In the genomic region with DNA sequence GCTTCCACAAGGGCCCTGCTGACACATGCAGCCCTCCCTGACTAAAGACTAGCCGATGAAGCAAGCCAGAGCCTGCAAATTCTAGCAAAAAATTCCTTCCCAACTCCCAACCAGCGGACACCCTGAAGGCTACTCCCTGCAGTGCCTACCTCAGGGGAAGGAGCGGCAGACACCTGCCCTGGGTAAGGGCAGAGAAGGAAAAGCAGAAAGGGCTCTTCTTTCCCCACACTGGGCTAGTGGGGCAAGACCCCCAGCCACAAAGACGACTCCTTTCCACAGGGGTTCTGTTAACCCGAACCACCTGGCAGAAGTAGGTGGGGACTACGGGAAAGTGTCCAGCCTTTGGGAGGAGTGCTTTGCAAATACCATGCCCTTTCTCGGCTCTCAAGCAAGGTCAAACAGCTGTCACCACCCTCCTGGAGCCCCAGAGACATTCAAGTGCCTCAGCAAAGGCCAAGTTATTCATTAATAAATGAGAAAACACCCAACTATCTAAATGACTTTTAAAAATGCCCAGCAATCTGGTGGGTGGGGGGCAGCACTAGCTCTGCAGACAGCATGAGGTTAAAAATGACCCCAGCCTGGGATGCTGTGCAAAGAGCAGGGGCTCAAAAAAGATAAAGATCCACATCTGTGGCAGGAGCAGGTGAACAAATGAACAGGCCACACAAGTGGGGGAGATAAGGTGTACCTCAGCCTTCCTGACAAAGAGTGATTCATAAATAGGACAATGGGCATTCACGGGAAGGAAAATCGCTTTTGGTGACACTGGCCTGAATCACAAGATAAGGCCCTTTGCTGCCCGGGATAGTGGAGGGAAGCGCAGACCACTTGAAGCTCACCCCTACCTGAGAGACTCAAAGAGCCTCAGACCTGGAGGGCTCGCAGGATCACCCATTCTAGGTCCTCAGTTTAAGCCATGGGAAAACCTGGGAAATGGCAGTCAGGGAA, we compare ENCODE assay signal across 11 cellular contexts. TPM values are rescaled to one million over a fixed set of nuclear protein-coding genes. Genes with fewer than 3 reads are reported as not detected.
DNase-seq lines count a peak whose midpoint lies in the region; ATAC-seq and TF ChIP-seq lines count a peak whose summit lies in the region.
"Had no signal": no experiment of that assay in that cellular context is flagged by ENCODE, and none has a peak within 500 bp of the region (broad histone marks: within the 10 kb centered on the region; RNA-seq: fewer than 3 reads in every experiment).

No MANE protein-coding gene starts in this region.

- peaks cover 81% of the 10 kb centered on the region for H3K4me1 Mint-ChIP-seq in endodermal cell

- H3K27ac ChIP-seq in endodermal cell (ENCODE audit: low read depth, low read length): no peak overlapping the region
- H3K27ac ChIP-seq in WERI-Rb-1: no peak overlapping the region
- H3K27ac ChIP-seq: BLaER1 treated with 17β-estradiol and CSF1 and Interleukin-3, amounts not matched to agents 10 nM and 100 nM had no signal

- H3K4me3 ChIP-seq in endodermal cell (ENCODE audit: low read length): peak overlapping the region; percentile 29
- H3K4me3 ChIP-seq in mucosa of descending colon: no peak overlapping the region
- no peak overlapping the region for H3K4me3 ChIP-seq in WERI-Rb-1 (ENCODE audit: low read depth, low read length)
- H3K4me3 ChIP-seq: BLaER1 treated with 17β-estradiol and CSF1 and Interleukin-3, amounts not matched to agents 10 nM and 100 nM had no signal

- intact Hi-C loops in mucosa of descending colon (cut with DNase I, micrococcal nuclease): no loop called here

- H3K9ac ChIP-seq in endodermal cell (ENCODE audit: extremely low read depth, low read length, poor library complexity, severe bottlenecking): no peak overlapping the region
- H3K9ac ChIP-seq: BLaER1 treated with 17β-estradiol and CSF1 and Interleukin-3, amounts not matched to agents 10 nM and 100 nM had no signal

- no peak for TF ChIP-seq CTCF in endodermal cell (conservative IDR thresholded peaks at IDR 0.05)
- no peak for TF ChIP-seq CTCF in mucosa of descending colon (IDR thresholded peaks at IDR 0.05)
- TF ChIP-seq CTCF in WERI-Rb-1 (IDR thresholded peaks at IDR 0.05; ENCODE audit: low read depth, low read length): no peak

- ATAC-seq in HG03354 (IDR thresholded peaks at IDR 0.05; ENCODE audit: poor library complexity, severe bottlenecking, unreplicated experiment): peak; percentile 68
- ATAC-seq in mucosa of descending colon: peak; percentile 49
- no peak for ATAC-seq in HG03095 (IDR thresholded peaks at IDR 0.05; ENCODE audit: unreplicated experiment)
- ATAC-seq: activated T-cell treated with anti-CD3 and anti-CD28 coated beads, Interleukin-2, amount 50 U/mL, for 72 hours; stimulated activated naive CD8-positive, alpha-beta T cell treated with anti-CD3 and anti-CD28 coated beads, Interleukin-15, amount 100 ng/mL, for 72 hours had no signal

- H3K36me3 Mint-ChIP-seq in endodermal cell (ENCODE audit: low read depth): peaks cover 33% of the 10 kb centered on the region

- in situ Hi-C loops in ACHN (cut with HindIII; ENCODE audit: low pct_ligation_motif_present, low pct_unique_long_range_greater_than_20kb, low sequenced_read_pairs): no loop called here

- H3K9me3 ChIP-seq in endodermal cell (ENCODE audit: control insufficient read depth, low read length) (no peaks in the 10 kb centered on the region), mucosa of descending colon (no peaks in the 10 kb centered on the region), WERI-Rb-1 (ENCODE audit: severe bottlenecking) (no peaks in the 10 kb centered on the region)

- no peaks in the 10 kb centered on the region for H3K27me3 Mint-ChIP-seq in endodermal cell (ENCODE audit: insufficient read depth)
- H3K27me3 Mint-ChIP-seq: stimulated activated naive CD8-positive, alpha-beta T cell treated with anti-CD3 and anti-CD28 coated beads, Interleukin-15, amount 100 ng/mL, for 72 hours had no signal

- H3K27me3 ChIP-seq in endodermal cell (ENCODE audit: control insufficient read depth, insufficient read depth, low read length, poor library complexity, severe bottlenecking) (no peaks in the 10 kb centered on the region), WERI-Rb-1 (ENCODE audit: insufficient read depth, low read depth, severe bottlenecking) (no peaks in the 10 kb centered on the region)
- H3K27me3 ChIP-seq: BLaER1 treated with 17β-estradiol and CSF1 and Interleukin-3, amounts not matched to agents 10 nM and 100 nM had no signal

- H3K9me3 Mint-ChIP-seq in endodermal cell: no peaks in the 10 kb centered on the region
- H3K9me3 Mint-ChIP-seq: activated T-cell treated with anti-CD3 and anti-CD28 coated beads, Interleukin-2, amount 50 U/mL, for 72 hours; stimulated activated naive CD8-positive, alpha-beta T cell treated with anti-CD3 and anti-CD28 coated beads, Interleukin-15, amount 100 ng/mL, for 72 hours had no signal

- H3K4me1 ChIP-seq in endodermal cell (ENCODE audit: control insufficient read depth, insufficient read depth, low read length) (peaks cover 40% of the 10 kb centered on the region), mucosa of descending colon (ENCODE audit: low read depth) (peaks cover 63% of the 10 kb centered on the region)

- H3K36me3 ChIP-seq in endodermal cell (ENCODE audit: control insufficient read depth, insufficient read depth, low read length) (peaks cover 47% of the 10 kb centered on the region), mucosa of descending colon (ENCODE audit: low read depth) (no peaks in the 10 kb centered on the region), WERI-Rb-1 (peaks cover 39% of the 10 kb centered on the region)

- peak; percentile 24 for DNase-seq in ACHN
- no peak for DNase-seq in endodermal cell
- DNase-seq in mucosa of descending colon: peak; percentile 57 to 67 (median 64)
- no peak for DNase-seq in WERI-Rb-1
- no peak for DNase-seq in HCEC 1CT
- no peak for DNase-seq in NCI-H526 (lab: John Stamatoyannopoulos, UW)
- DNase-seq: activated T-cell treated with anti-CD3 and anti-CD28 coated beads, Interleukin-2, amount 50 U/mL, for 72 hours; stimulated activated naive CD8-positive, alpha-beta T cell treated with anti-CD3 and anti-CD28 coated beads, Interleukin-15, amount 100 ng/mL, for 72 hours had no signal

- H3K27ac Mint-ChIP-seq in endodermal cell: peak overlapping the region; percentile 79

- peak overlapping the region; percentile 25 for H3K4me3 Mint-ChIP-seq in endodermal cell
- H3K4me3 Mint-ChIP-seq: activated T-cell treated with anti-CD3 and anti-CD28 coated beads, Interleukin-2, amount 50 U/mL, for 72 hours; stimulated activated naive CD8-positive, alpha-beta T cell treated with anti-CD3 and anti-CD28 coated beads, Interleukin-15, amount 100 ng/mL, for 72 hours had no signal

- 90 to 94% methylated on average over 5 to 12 of the region's 12 CpGs for WGBS in endodermal cell (ENCODE audit: insufficient coverage in 1 of 2, insufficient read length in 1 of 2), 2 experiments

RNA-seq across cellular contexts. Expression of gene CCDC12, which starts 33.0 kb away (rescaled TPM):
- total RNA-seq in endodermal cell (10 to 100 TPM; 46.7 to 47.8 TPM), mucosa of descending colon (10 to 100 TPM; 40.7 to 59.2 (median 45.0) TPM)
- polyA plus RNA-seq in endodermal cell (2013, experiment 1 of 2): 44.4 TPM
- polyA plus RNA-seq in endodermal cell (2013, experiment 2 of 2): 41.1 TPM

RNA-seq across cellular contexts. Expression of gene NBEAL2, which starts 36.0 kb away (rescaled TPM):
- total RNA-seq in endodermal cell (10 to 100 TPM; 59.2 to 64.0 TPM), mucosa of descending colon (10 to 100 TPM; 49.2 to 94.0 (median 53.7) TPM)
- polyA plus RNA-seq in endodermal cell (2013, experiment 1 of 2): 22.9 TPM
- polyA plus RNA-seq in endodermal cell (2013, experiment 2 of 2): 17.8 TPM

Comparison
In these comparisons a context has a peak if more than half of its experiments do, and no peak if none do; other contexts are left out.
1. DNase-seq: peak in ACHN (single experiment) and mucosa of descending colon (3 of 3); none in endodermal cell (single experiment), WERI-Rb-1 (single experiment), HCEC 1CT (single experiment) and NCI-H526 (0 of 2).